ENCODE assay signal across 2 cellular contexts in genomic region chr12:21881950-21882349, GRCh38.
A peak's percentile ranks its signal among the peaks of the same experiment; 100 is the strongest.
TF ChIP-seq lines count a peak whose summit lies in the region.

No MANE protein-coding gene starts in this region.

TF ChIP-seq in liver, 16 proteins besides CTCF, POLR2A, EP300 and RAD21 (continued from another document):
- TF ChIP-seq, protein P1, sequence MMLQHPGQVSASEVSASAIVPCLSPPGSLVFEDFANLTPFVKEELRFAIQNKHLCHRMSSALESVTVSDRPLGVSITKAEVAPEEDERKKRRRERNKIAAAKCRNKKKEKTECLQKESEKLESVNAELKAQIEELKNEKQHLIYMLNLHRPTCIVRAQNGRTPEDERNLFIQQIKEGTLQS (IDR thresholded peaks at IDR 0.05): no peak
- TF ChIP-seq RXRA (IDR thresholded peaks at IDR 0.05): peak in 1 of 2 donors; percentile 42
- no peak for TF ChIP-seq TAF1 (conservative IDR thresholded peaks at IDR 0.05)
- peak; percentile 35 for TF ChIP-seq SP1 (IDR thresholded peaks at IDR 0.05)
- no peak for TF ChIP-seq NR2F2 (IDR thresholded peaks at IDR 0.05)
- no peak for TF ChIP-seq GABPA (IDR thresholded peaks at IDR 0.05 in 1 of 2, conservative IDR thresholded peaks at IDR 0.05 in 1 of 2)
- no peak for TF ChIP-seq JUND (IDR thresholded peaks at IDR 0.05)
- TF ChIP-seq HNF4G (IDR thresholded peaks at IDR 0.05): no peak
- peak in 1 of 2 donors; percentile 43 for TF ChIP-seq HNF4A (conservative IDR thresholded peaks at IDR 0.05)
- TF ChIP-seq, protein P2, sequence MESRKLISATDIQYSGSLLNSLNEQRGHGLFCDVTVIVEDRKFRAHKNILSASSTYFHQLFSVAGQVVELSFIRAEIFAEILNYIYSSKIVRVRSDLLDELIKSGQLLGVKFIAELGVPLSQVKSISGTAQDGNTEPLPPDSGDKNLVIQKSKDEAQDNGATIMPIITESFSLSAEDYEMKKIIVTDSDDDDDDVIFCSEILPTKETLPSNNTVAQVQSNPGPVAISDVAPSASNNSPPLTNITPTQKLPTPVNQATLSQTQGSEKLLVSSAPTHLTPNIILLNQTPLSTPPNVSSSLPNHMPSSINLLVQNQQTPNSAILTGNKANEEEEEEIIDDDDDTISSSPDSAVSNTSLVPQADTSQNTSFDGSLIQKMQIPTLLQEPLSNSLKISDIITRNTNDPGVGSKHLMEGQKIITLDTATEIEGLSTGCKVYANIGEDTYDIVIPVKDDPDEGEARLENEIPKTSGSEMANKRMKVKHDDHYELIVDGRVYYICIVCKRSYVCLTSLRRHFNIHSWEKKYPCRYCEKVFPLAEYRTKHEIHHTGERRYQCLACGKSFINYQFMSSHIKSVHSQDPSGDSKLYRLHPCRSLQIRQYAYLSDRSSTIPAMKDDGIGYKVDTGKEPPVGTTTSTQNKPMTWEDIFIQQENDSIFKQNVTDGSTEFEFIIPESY (IDR thresholded peaks at IDR 0.05): no peak
- no peak for TF ChIP-seq MAX (IDR thresholded peaks at IDR 0.05)
- TF ChIP-seq YY1 (IDR thresholded peaks at IDR 0.05): peak; percentile 81
- no peak for TF ChIP-seq EGR1 (IDR thresholded peaks at IDR 0.05; ENCODE audit: low read depth in 2 of 2)
- TF ChIP-seq REST (IDR thresholded peaks at IDR 0.05): no peak
- no peak for TF ChIP-seq FOXA1 (IDR thresholded peaks at IDR 0.05)

TF ChIP-seq in HepG2, 621 proteins besides CTCF, POLR2A, EP300 and RAD21:
- TF ChIP-seq BATF2 (CRISPR knock-in tag; IDR thresholded peaks at IDR 0.05) (no peak), RXRA (CRISPR knock-in tag; IDR thresholded peaks at IDR 0.05) (no peak)
TF ChIP-seq in HepG2: peak in this region for 0.
